Comparison of ENCODE assay signal across 11 cellular contexts in the genomic region with DNA sequence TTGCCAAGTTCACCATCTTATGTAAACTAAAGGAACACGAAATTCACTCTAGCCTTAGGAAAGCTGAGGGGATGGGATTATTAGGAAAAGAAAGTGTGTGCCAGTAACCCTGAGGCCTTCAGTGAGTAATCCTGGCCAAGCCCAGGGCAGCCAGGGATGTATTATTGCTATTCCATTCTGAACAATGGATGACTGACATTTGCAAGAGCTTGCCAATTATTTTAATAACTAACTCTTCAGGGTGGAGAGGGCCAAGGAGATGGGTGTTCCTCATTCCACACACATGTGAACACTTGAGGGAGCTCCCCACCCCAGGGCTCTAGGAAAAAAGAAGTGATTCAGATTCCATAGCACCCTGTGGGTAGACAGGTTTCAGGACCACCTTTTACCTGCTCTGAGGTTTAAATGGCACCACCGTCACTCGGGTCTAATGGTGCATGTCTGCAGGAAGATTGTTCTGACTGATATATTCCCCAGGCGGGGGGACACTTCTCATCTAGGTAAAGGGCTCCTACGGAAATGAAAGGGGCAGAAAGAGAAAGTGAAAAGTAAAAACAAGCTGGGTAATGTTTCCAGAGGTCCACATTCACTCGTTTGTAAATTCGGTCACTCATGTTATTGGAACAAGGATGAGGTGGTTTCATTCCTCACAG. TPM values are rescaled to one million over a fixed set of nuclear protein-coding genes. Genes with fewer than 3 reads are reported as not detected.
A peak's percentile ranks its signal among the peaks of the same experiment; 100 is the strongest.
DNase-seq lines count a peak whose midpoint lies in the region; ATAC-seq and TF ChIP-seq lines count a peak whose summit lies in the region.
"Had no signal": no experiment of that assay in that cellular context is flagged by ENCODE, and none has a peak within 500 bp of the region (broad histone marks: within the 10 kb centered on the region; RNA-seq: fewer than 3 reads in every experiment).

No MANE protein-coding gene starts in this region.

- DNase-seq in ELR (ENCODE audit: low read depth) (peak; percentile 56), dermis blood vessel endothelial cell (peak; percentile 78), nephron progenitor cell (no peak), RPMI8226 (no peak)
- no peak for DNase-seq in activated CD4-positive, alpha-beta memory T cell treated with anti-CD3 and anti-CD28 coated beads for 36 hours
- no peak for DNase-seq in activated T-cell treated with anti-CD3 and anti-CD28 coated beads, Interleukin-2, amount 50 U/mL, for 48 hours
- DNase-seq: NCI-H526 treated with DMSO at 0.1 percent for 48 hours; stimulated activated naive CD4-positive, alpha-beta T cell had no signal

- H3K9me3 ChIP-seq in neutrophil, result no peaks in the 10 kb centered on the region

- no peak overlapping the region for H3K4me3 Mint-ChIP-seq in nephron progenitor cell
- no peak overlapping the region for H3K4me3 Mint-ChIP-seq in activated CD4-positive, alpha-beta memory T cell treated with anti-CD3 and anti-CD28 coated beads for 36 hours
- H3K4me3 Mint-ChIP-seq: natural killer cell treated with Interleukin-12 subunit alpha and Interleukin-12 subunit beta and Interleukin-15 and Interleukin-18, amount 100 ng/mL, for 72 hours had no signal

- CTCF ChIA-PET in activated CD4-positive, alpha-beta memory T cell treated with anti-CD3 and anti-CD28 coated beads for 36 hours (lab: Charles Lee), result interaction anchor here (0.7 to 1.8 kb wide), 6 partner anchors 25 to 100 kb away, joined by 3 to 5 read pairs (median 3); a partner anchor contains a TSS

- no peak overlapping the region for H3K27ac Mint-ChIP-seq in nephron progenitor cell
- H3K27ac Mint-ChIP-seq in activated CD4-positive, alpha-beta memory T cell treated with anti-CD3 and anti-CD28 coated beads for 36 hours, result no peak overlapping the region
- H3K27ac Mint-ChIP-seq: natural killer cell treated with Interleukin-12 subunit alpha and Interleukin-12 subunit beta and Interleukin-15 and Interleukin-18, amount 100 ng/mL, for 72 hours had no signal

- H3K27me3 Mint-ChIP-seq in nephron progenitor cell (ENCODE audit: low read depth, poor library complexity), result peaks cover 3% of the 10 kb centered on the region
- H3K27me3 Mint-ChIP-seq in activated CD4-positive, alpha-beta memory T cell treated with anti-CD3 and anti-CD28 coated beads for 36 hours, result no peaks in the 10 kb centered on the region
- H3K27me3 Mint-ChIP-seq: natural killer cell treated with Interleukin-12 subunit alpha and Interleukin-12 subunit beta and Interleukin-15 and Interleukin-18, amount 100 ng/mL, for 72 hours had no signal

- peaks cover 15% of the 10 kb centered on the region for H3K36me3 ChIP-seq in neutrophil

- intact Hi-C loops in activated CD4-positive, alpha-beta memory T cell treated with anti-CD3 and anti-CD28 coated beads for 36 hours (cut with micrococcal nuclease), result no loop called here

- TF ChIP-seq CTCF in neutrophil (IDR thresholded peaks at IDR 0.05) (no peak), nephron progenitor cell (IDR thresholded peaks at IDR 0.05) (no peak)

- peaks cover 17 to 22% of the 10 kb centered on the region in 2 experiments for H3K4me1 ChIP-seq in neutrophil (ENCODE audit: control insufficient read depth in 1 of 2, insufficient read depth in 1 of 2, low read depth in 1 of 2, low read length in 1 of 2)

- H3K27ac ChIP-seq in neutrophil, result peak overlapping the region; percentile 6

- no peak overlapping the region for H3K4me3 ChIP-seq in neutrophil (ENCODE audit: low read depth in 1 of 2, low read length in 1 of 2)

- peak; percentile 68 for ATAC-seq in HG03378 (IDR thresholded peaks at IDR 0.05; ENCODE audit: unreplicated experiment)
- ATAC-seq: natural killer cell treated with Interleukin-12 subunit alpha and Interleukin-12 subunit beta and Interleukin-15 and Interleukin-18, amount 100 ng/mL, for 72 hours had no signal

- H3K4me1 Mint-ChIP-seq in nephron progenitor cell, result peaks cover 11% of the 10 kb centered on the region
- H3K4me1 Mint-ChIP-seq in activated CD4-positive, alpha-beta memory T cell treated with anti-CD3 and anti-CD28 coated beads for 36 hours (ENCODE audit: low read depth), result peaks cover 7% of the 10 kb centered on the region

- no peaks in the 10 kb centered on the region for H3K27me3 ChIP-seq in neutrophil

- POLR2A ChIA-PET in activated CD4-positive, alpha-beta memory T cell treated with anti-CD3 and anti-CD28 coated beads for 36 hours (lab: Charles Lee), result no interaction called here

- no peaks in the 10 kb centered on the region for H3K9me3 Mint-ChIP-seq in nephron progenitor cell
- H3K9me3 Mint-ChIP-seq in activated CD4-positive, alpha-beta memory T cell treated with anti-CD3 and anti-CD28 coated beads for 36 hours, result no peaks in the 10 kb centered on the region
- H3K9me3 Mint-ChIP-seq: natural killer cell treated with Interleukin-12 subunit alpha and Interleukin-12 subunit beta and Interleukin-15 and Interleukin-18, amount 100 ng/mL, for 72 hours had no signal

- peaks cover 19% of the 10 kb centered on the region for H3K36me3 Mint-ChIP-seq in nephron progenitor cell (ENCODE audit: low read depth)
- no peaks in the 10 kb centered on the region for H3K36me3 Mint-ChIP-seq in activated CD4-positive, alpha-beta memory T cell treated with anti-CD3 and anti-CD28 coated beads for 36 hours
- H3K36me3 Mint-ChIP-seq: natural killer cell treated with Interleukin-12 subunit alpha and Interleukin-12 subunit beta and Interleukin-15 and Interleukin-18, amount 100 ng/mL, for 72 hours had no signal

RNA-seq across cellular contexts. Expression of a gene that starts 41.5 kb away (rescaled TPM):
- total RNA-seq in dermis blood vessel endothelial cell, result 41.0 and 46.5 TPM in 2 replicates
- total RNA-seq in activated CD4-positive, alpha-beta memory T cell treated with anti-CD3 and anti-CD28 coated beads for 36 hours, result 1 to 10 TPM; 5.4 to 5.8 TPM

RNA-seq across cellular contexts. Expression of a gene that starts 44.0 kb away (rescaled TPM):
- total RNA-seq in dermis blood vessel endothelial cell, result 75.6 and 102 TPM in 2 replicates
- total RNA-seq in activated CD4-positive, alpha-beta memory T cell treated with anti-CD3 and anti-CD28 coated beads for 36 hours, result 100 to 1,000 TPM; 167 to 173 TPM

RNA-seq across cellular contexts. Expression of a gene that starts 57.9 kb away (rescaled TPM):
- 2.7 and 3.6 TPM in 2 replicates for total RNA-seq in dermis blood vessel endothelial cell
- 10 to 100 TPM; 10.1 to 11.5 TPM for total RNA-seq in activated CD4-positive, alpha-beta memory T cell treated with anti-CD3 and anti-CD28 coated beads for 36 hours

Comparison
In these comparisons a context has a peak if more than half of its experiments do, and no peak if none do; other contexts are left out.
1. DNase-seq: peak in ELR (single experiment) and dermis blood vessel endothelial cell (single experiment); none in nephron progenitor cell (single experiment), RPMI8226 (single experiment), activated CD4-positive, alpha-beta memory T cell treated with anti-CD3 and anti-CD28 coated beads for 36 hours (single experiment) and activated T-cell treated with anti-CD3 and anti-CD28 coated beads, Interleukin-2, amount 50 U/mL, for 48 hours (0 of 2).